ENCODE assay signal across 1 cellular context in genomic region chr4:2931765-2932560, GRCh38.
TF ChIP-seq lines count a peak whose summit lies in the region.

No MANE protein-coding gene starts in this region.

TF ChIP-seq in H1, 55 proteins besides CTCF, POLR2A, EP300 and RAD21 (continued from another document):
- TF ChIP-seq CHD7 (IDR thresholded peaks at IDR 0.05; ENCODE audit: insufficient replicate concordance, low read length) (no peak), BCL11A (IDR thresholded peaks at IDR 0.05; ENCODE audit: low read depth in 2 of 2, low read length in 2 of 2) (no peak), SP4 (IDR thresholded peaks at IDR 0.05; ENCODE audit: low read length) (no peak), SUZ12 (IDR thresholded peaks at IDR 0.05; ENCODE audit: low read length) (no peak), SIN3A (conservative IDR thresholded peaks at IDR 0.05 in 1 of 2, IDR thresholded peaks at IDR 0.05 in 1 of 2; ENCODE audit: low read depth in 1 of 2, low read length in 2 of 2) (no peak), SRF (IDR thresholded peaks at IDR 0.05; ENCODE audit: low read depth, low read length) (no peak)
